In genomic region chr19:11293468-11294389, GRCh38 we compare ENCODE assay signal across 1 cellular context.
TF ChIP-seq lines count a peak whose summit lies in the region.

No MANE protein-coding gene starts in this region.

TF ChIP-seq in HepG2, 621 proteins besides CTCF, POLR2A, EP300 and RAD21 (continued from another document):
- TF ChIP-seq, protein P1, sequence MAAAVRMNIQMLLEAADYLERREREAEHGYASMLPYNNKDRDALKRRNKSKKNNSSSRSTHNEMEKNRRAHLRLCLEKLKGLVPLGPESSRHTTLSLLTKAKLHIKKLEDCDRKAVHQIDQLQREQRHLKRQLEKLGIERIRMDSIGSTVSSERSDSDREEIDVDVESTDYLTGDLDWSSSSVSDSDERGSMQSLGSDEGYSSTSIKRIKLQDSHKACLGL (CRISPR knock-in tag; IDR thresholded peaks at IDR 0.05), result no peak
- no peak for TF ChIP-seq PAF1 (CRISPR knock-in tag; IDR thresholded peaks at IDR 0.05)
- TF ChIP-seq ZNF773 (CRISPR knock-in tag; IDR thresholded peaks at IDR 0.05; ENCODE audit: borderline replicate concordance), result no peak
- TF ChIP-seq, protein P2, sequence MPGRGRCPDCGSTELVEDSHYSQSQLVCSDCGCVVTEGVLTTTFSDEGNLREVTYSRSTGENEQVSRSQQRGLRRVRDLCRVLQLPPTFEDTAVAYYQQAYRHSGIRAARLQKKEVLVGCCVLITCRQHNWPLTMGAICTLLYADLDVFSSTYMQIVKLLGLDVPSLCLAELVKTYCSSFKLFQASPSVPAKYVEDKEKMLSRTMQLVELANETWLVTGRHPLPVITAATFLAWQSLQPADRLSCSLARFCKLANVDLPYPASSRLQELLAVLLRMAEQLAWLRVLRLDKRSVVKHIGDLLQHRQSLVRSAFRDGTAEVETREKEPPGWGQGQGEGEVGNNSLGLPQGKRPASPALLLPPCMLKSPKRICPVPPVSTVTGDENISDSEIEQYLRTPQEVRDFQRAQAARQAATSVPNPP (CRISPR knock-in tag; IDR thresholded peaks at IDR 0.05), result no peak
- no peak for TF ChIP-seq SATB2 (CRISPR knock-in tag; IDR thresholded peaks at IDR 0.05)
- no peak for TF ChIP-seq NR2F6 (IDR thresholded peaks at IDR 0.05)
- peak; percentile 33; the same call in 1 of the 2 replicates for TF ChIP-seq NR2F6 (CRISPR knock-in tag; IDR thresholded peaks at IDR 0.05)
- TF ChIP-seq MATR3 (CRISPR knock-in tag; IDR thresholded peaks at IDR 0.05), result no peak
- TF ChIP-seq, protein P3, sequence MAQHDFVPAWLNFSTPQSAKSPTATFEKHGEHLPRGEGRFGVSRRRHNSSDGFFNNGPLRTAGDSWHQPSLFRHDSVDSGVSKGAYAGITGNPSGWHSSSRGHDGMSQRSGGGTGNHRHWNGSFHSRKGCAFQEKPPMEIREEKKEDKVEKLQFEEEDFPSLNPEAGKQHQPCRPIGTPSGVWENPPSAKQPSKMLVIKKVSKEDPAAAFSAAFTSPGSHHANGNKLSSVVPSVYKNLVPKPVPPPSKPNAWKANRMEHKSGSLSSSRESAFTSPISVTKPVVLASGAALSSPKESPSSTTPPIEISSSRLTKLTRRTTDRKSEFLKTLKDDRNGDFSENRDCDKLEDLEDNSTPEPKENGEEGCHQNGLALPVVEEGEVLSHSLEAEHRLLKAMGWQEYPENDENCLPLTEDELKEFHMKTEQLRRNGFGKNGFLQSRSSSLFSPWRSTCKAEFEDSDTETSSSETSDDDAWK (CRISPR knock-in tag; IDR thresholded peaks at IDR 0.05), result no peak
- peak; percentile 80; the same call in 1 of the 2 replicates for TF ChIP-seq ZNF362 (CRISPR knock-in tag; IDR thresholded peaks at IDR 0.05; ENCODE audit: borderline replicate concordance)
- no peak for TF ChIP-seq MAF1 (CRISPR knock-in tag; IDR thresholded peaks at IDR 0.05; ENCODE audit: borderline replicate concordance)
TF ChIP-seq in HepG2: peak in this region for 124.
